ENCODE assay signal across 19 cellular contexts in genomic region chrX:149497626-149498025, GRCh38. TPM values are rescaled to one million over a fixed set of nuclear protein-coding genes. Genes with fewer than 3 reads are reported as not detected.
A peak's percentile ranks its signal among the peaks of the same experiment; 100 is the strongest.
DNase-seq lines count a peak whose midpoint lies in the region; ATAC-seq and TF ChIP-seq lines count a peak whose summit lies in the region.
"Had no signal": no experiment of that assay in that cellular context is flagged by ENCODE, and none has a peak within 500 bp of the region (broad histone marks: within the 10 kb centered on the region; RNA-seq: fewer than 3 reads in every experiment).

No MANE protein-coding gene starts in this region.

- no peak for ATAC-seq in GM18873 (IDR thresholded peaks at IDR 0.05; ENCODE audit: low FRiP score, unreplicated experiment)
- ATAC-seq: activated T-cell treated with anti-CD3 and anti-CD28 coated beads, Interleukin-2, amount 50 U/mL, for 72 hours; lower lobe of right lung had no signal

- no peaks in the 10 kb centered on the region for H3K27me3 Mint-ChIP-seq in Caco-2 (ENCODE audit: insufficient read depth, unreplicated experiment)

- in situ Hi-C loops in GM13977 (cut with MboI; ENCODE audit: low pct_unique_long_range_greater_than_20kb, low sequenced_read_pairs, unreplicated experiment) = no loop called here

- POLR2A ChIA-PET in Caco-2 (lab: Charles Lee) = no interaction called here

- no peaks in the 10 kb centered on the region for H3K9me3 ChIP-seq in Caco-2
- H3K9me3 ChIP-seq: lower lobe of right lung, neutrophil, Peyer's patch, suprapubic skin had no signal

- H3K27me3 ChIP-seq in Caco-2 (replicated peaks; ENCODE audit: control insufficient read depth, insufficient read depth, low read length) = no peaks in the 10 kb centered on the region
- H3K27me3 ChIP-seq: neutrophil, Peyer's patch, suprapubic skin had no signal

- H3K4me3 ChIP-seq in Caco-2 (ENCODE audit: low read depth, low read length) = no peak overlapping the region
- H3K4me3 ChIP-seq: lower lobe of right lung, Peyer's patch, suprapubic skin had no signal

- BruUV-seq in Caco-2 (replicated peaks; lab: Mats Ljungman, UMichigan) = no TSS peak

- no peak for DNase-seq in Caco-2
- peak; percentile 95 for DNase-seq in M059J (ENCODE audit: low read depth)
- peak; percentile 54 for DNase-seq in dedifferentiated amniotic fluid mesenchymal stem cell (ENCODE audit: extremely low spot score)
- peak; percentile 50 for DNase-seq in myocyte (ENCODE audit: low read depth)
- DNase-seq in stimulated activated CD4-positive, alpha-beta T cell treated with anti-CD3 and anti-CD28 coated beads, Interleukin-1b, Interleukin-23, amount 100 ng/mL, for 48 hours = no peak
- DNase-seq in SKM-1 (lab: John Stamatoyannopoulos, UW; ENCODE audit: unreplicated experiment) = no peak
- no peak for DNase-seq in GM13977 (ENCODE audit: low spot score)
- DNase-seq: activated CD4-positive, alpha-beta T cell treated with anti-CD3 and anti-CD28 coated beads for 48 hours; activated T-cell treated with anti-CD3 and anti-CD28 coated beads, Interleukin-2, amount 50 U/mL, for 72 hours; aorta; endodermal cell; lower lobe of right lung; Peyer's patch; stimulated activated CD4-positive, alpha-beta T cell treated with anti-CD3 and anti-CD28 coated beads, Interleukin-12 subunit alpha, Interleukin-12 subunit beta, amount 100 ng/mL, for 4 hours had no signal

- H3K4me1 Mint-ChIP-seq in Caco-2 (ENCODE audit: low read depth, unreplicated experiment) = no peaks in the 10 kb centered on the region
- H3K4me1 Mint-ChIP-seq: endodermal cell had no signal

- no peak for TF ChIP-seq CTCF in Caco-2 (IDR thresholded peaks at IDR 0.05; ENCODE audit: insufficient read depth in 1 of 2, low read depth in 1 of 2, low read length in 1 of 2, severe bottlenecking in 1 of 2, unreplicated experiment in 1 of 2)
- TF ChIP-seq CTCF in GM13977 (IDR thresholded peaks at IDR 0.05; ENCODE audit: extremely low read depth, insufficient read depth, missing control alignments) = no peak

- no peak overlapping the region for H3K4me3 Mint-ChIP-seq in Caco-2 (ENCODE audit: unreplicated experiment)
- H3K4me3 Mint-ChIP-seq: activated T-cell treated with anti-CD3 and anti-CD28 coated beads, Interleukin-2, amount 50 U/mL, for 72 hours; endodermal cell; T-helper 1 cell treated with Interleukin-12 subunit alpha and Interleukin-12 subunit beta and Interleukin-4 antibody, amounts not matched to agents 30 μg/mL and 1 μg/mL, for 36 hours had no signal

- intact Hi-C loops in Caco-2 (cut with micrococcal nuclease; ENCODE audit: unreplicated experiment) = no loop called here

- H3K36me3 Mint-ChIP-seq in Caco-2 (ENCODE audit: insufficient read depth, unreplicated experiment) = peaks cover 38% of the 10 kb centered on the region

- no peaks in the 10 kb centered on the region; the same call in 1 of the 2 replicates for H3K36me3 ChIP-seq in Caco-2 (ENCODE audit: control insufficient read depth, insufficient read depth, low read length)

- CTCF ChIA-PET in Caco-2 (lab: Charles Lee) = no interaction called here

- no peaks in the 10 kb centered on the region for H3K9me3 Mint-ChIP-seq in Caco-2 (ENCODE audit: unreplicated experiment)
- H3K9me3 Mint-ChIP-seq: activated T-cell treated with anti-CD3 and anti-CD28 coated beads, Interleukin-2, amount 50 U/mL, for 72 hours; T-helper 1 cell treated with Interleukin-12 subunit alpha and Interleukin-12 subunit beta and Interleukin-4 antibody, amounts not matched to agents 30 μg/mL and 1 μg/mL, for 36 hours had no signal

- peaks cover 23% of the 10 kb centered on the region for H3K4me1 ChIP-seq in Caco-2
- H3K4me1 ChIP-seq: lower lobe of right lung had no signal

- peak overlapping the region; percentile 48 for H3K27ac Mint-ChIP-seq in Caco-2 (ENCODE audit: unreplicated experiment)
- H3K27ac Mint-ChIP-seq: activated T-cell treated with anti-CD3 and anti-CD28 coated beads, Interleukin-2, amount 50 U/mL, for 72 hours; endodermal cell; T-helper 1 cell treated with Interleukin-12 subunit alpha and Interleukin-12 subunit beta and Interleukin-4 antibody, amounts not matched to agents 30 μg/mL and 1 μg/mL, for 36 hours had no signal

RNA-seq across cellular contexts. Expression of gene IDS, which starts 7.5 kb away (rescaled TPM):
- total RNA-seq in Caco-2 (2022) = 35.1 and 37.8 TPM in 2 replicates
- total RNA-seq in M059J (2014; rRNA removed; shearing (Covaris generic)) = 59.8 and 92.5 TPM in 2 replicates
- 59.6 and 73.0 TPM in 2 replicates for total RNA-seq in myocyte
- polyA plus RNA-seq in myocyte (2012) = 101 TPM

RNA-seq across cellular contexts. Expression of gene EOLA1, which starts 43.2 kb away (rescaled TPM):
- total RNA-seq in Caco-2 (2022) (7.1 and 10.2 TPM in 2 replicates), myocyte (28.9 and 35.2 TPM in 2 replicates)
- 29.6 and 46.1 TPM in 2 replicates for total RNA-seq in M059J (2014; rRNA removed; shearing (Covaris generic))
- polyA plus RNA-seq in myocyte (2012) = 28.8 TPM

RNA-seq across cellular contexts. Expression of gene HSFX3, which starts 52.1 kb away (rescaled TPM):
- total RNA-seq in Caco-2 (2022) (not detected in 2 replicates), myocyte (0.32 TPM in 1 of 2 replicates, not detected in the other)
- not detected in 2 replicates for total RNA-seq in M059J (2014; rRNA removed; shearing (Covaris generic))
- polyA plus RNA-seq in myocyte (2012) = 0.13 TPM
- total RNA-seq: activated T-cell treated with anti-CD3 and anti-CD28 coated beads, Interleukin-2, amount 50 U/mL, for 72 hours; aorta; endodermal cell; lower lobe of right lung; NCI-H460; Peyer's patch; suprapubic skin had no signal

Comparison
In these comparisons a context has a peak if more than half of its experiments do, and no peak if none do; other contexts are left out.
1. DNase-seq: peak in M059J (single experiment), dedifferentiated amniotic fluid mesenchymal stem cell (single experiment) and myocyte (single experiment); none in Caco-2 (0 of 2), stimulated activated CD4-positive, alpha-beta T cell treated with anti-CD3 and anti-CD28 coated beads, Interleukin-1b, Interleukin-23, amount 100 ng/mL, for 48 hours (single experiment), SKM-1 (single experiment) and GM13977 (single experiment).